1 cellular context compared by ENCODE assay signal in genomic region chr17:1716076-1716911, GRCh38.
TF ChIP-seq lines count a peak whose summit lies in the region.

No MANE protein-coding gene starts in this region.

TF ChIP-seq in HepG2, 621 proteins besides CTCF, POLR2A, EP300 and RAD21 (continues in another document):
- TF ChIP-seq MED13 (CRISPR knock-in tag; IDR thresholded peaks at IDR 0.05) (peak; percentile 71; the same call in 1 of the 2 replicates), ZNF138 (CRISPR knock-in tag; IDR thresholded peaks at IDR 0.05; ENCODE audit: low read depth) (0 out of 2 replicates have a peak, but pooled peaks have one; percentile 30), ARNT (IDR thresholded peaks at IDR 0.05) (no peak), ZFP36L2 (CRISPR knock-in tag; IDR thresholded peaks at IDR 0.05) (no peak), ZNF580 (CRISPR knock-in tag; IDR thresholded peaks at IDR 0.05; ENCODE audit: borderline replicate concordance, low read depth) (peak; percentile 71; the same call in 1 of the 2 replicates), ZNF160 (CRISPR knock-in tag; IDR thresholded peaks at IDR 0.05) (no peak), REST (IDR thresholded peaks at IDR 0.05; ENCODE audit: borderline replicate concordance in 1 of 2, low read depth in 1 of 2, low read length in 2 of 2) (peak in 1 of 2 experiments; percentile 33; a peak in 1 of 4 replicates), SALL1 (CRISPR knock-in tag; IDR thresholded peaks at IDR 0.05) (peak; percentile 68), RFX5 (IDR thresholded peaks at IDR 0.05; ENCODE audit: low read depth, low read length) (peak; percentile 63; the same call in 1 of the 2 replicates), HMG20B (CRISPR knock-in tag; conservative IDR thresholded peaks at IDR 0.05) (0 out of 2 replicates have a peak, but pooled peaks have one; percentile 21), HOXA5 (CRISPR knock-in tag; IDR thresholded peaks at IDR 0.05) (peak; percentile 22; the same call in 1 of the 2 replicates), ZNF547 (CRISPR knock-in tag; IDR thresholded peaks at IDR 0.05) (no peak), ZBTB38 (CRISPR knock-in tag; IDR thresholded peaks at IDR 0.05) (no peak), ZNF468 (CRISPR knock-in tag; IDR thresholded peaks at IDR 0.05) (no peak), U2AF2 (IDR thresholded peaks at IDR 0.05; ENCODE audit: low read depth, low read length) (no peak), IRF2 (CRISPR knock-in tag; IDR thresholded peaks at IDR 0.05) (peak; percentile 71; the same call in 1 of the 2 replicates), ZNF207 (IDR thresholded peaks at IDR 0.05; ENCODE audit: borderline replicate concordance) (no peak), SMAD3 (CRISPR knock-in tag; IDR thresholded peaks at IDR 0.05) (0 out of 2 replicates have a peak, but pooled peaks have one; percentile 33), GATAD1 (CRISPR knock-in tag; IDR thresholded peaks at IDR 0.05) (peak; percentile 82), MAFG (CRISPR knock-in tag; IDR thresholded peaks at IDR 0.05) (peak; percentile 92), ASH2L (IDR thresholded peaks at IDR 0.05; ENCODE audit: insufficient read length, low read depth, low read length) (peak; percentile 29), FOXC1 (CRISPR knock-in tag; IDR thresholded peaks at IDR 0.05; ENCODE audit: borderline replicate concordance) (peak; percentile 68; the same call in 1 of the 2 replicates), ZBTB7A (CRISPR knock-in tag; IDR thresholded peaks at IDR 0.05) (0 out of 2 replicates have a peak, but pooled peaks have one; percentile 29), KAT8 (CRISPR knock-in tag; IDR thresholded peaks at IDR 0.05) (peak; percentile 50), ZNF672 (CRISPR knock-in tag; IDR thresholded peaks at IDR 0.05) (no peak), ZNF546 (CRISPR knock-in tag; conservative IDR thresholded peaks at IDR 0.05) (no peak), CREB1 (IDR thresholded peaks at IDR 0.05) (peak; percentile 96), CREB1 (CRISPR knock-in tag; IDR thresholded peaks at IDR 0.05) (peak; percentile 96), MXI1 (IDR thresholded peaks at IDR 0.05; ENCODE audit: borderline replicate concordance, low read depth, low read length) (peak; percentile 73; the same call in 2 of the 3 replicates), BHLHE40 (IDR thresholded peaks at IDR 0.05; ENCODE audit: low read length) (peak; percentile 34; the same call in 1 of the 2 replicates), SMAD1 (CRISPR knock-in tag; IDR thresholded peaks at IDR 0.05; ENCODE audit: borderline replicate concordance, low read depth) (no peak; the same call in 1 of the 2 replicates), EED (CRISPR knock-in tag; IDR thresholded peaks at IDR 0.05) (no peak), ZNF333 (CRISPR knock-in tag; IDR thresholded peaks at IDR 0.05; ENCODE audit: borderline replicate concordance) (no peak), AGO2 (optimal IDR thresholded peaks at IDR 0.05; ENCODE audit: low read depth, low read length) (peak; percentile 83), ZNF350 (CRISPR knock-in tag; IDR thresholded peaks at IDR 0.05; ENCODE audit: borderline replicate concordance, low read depth) (no peak)
- TF ChIP-seq, protein P1, sequence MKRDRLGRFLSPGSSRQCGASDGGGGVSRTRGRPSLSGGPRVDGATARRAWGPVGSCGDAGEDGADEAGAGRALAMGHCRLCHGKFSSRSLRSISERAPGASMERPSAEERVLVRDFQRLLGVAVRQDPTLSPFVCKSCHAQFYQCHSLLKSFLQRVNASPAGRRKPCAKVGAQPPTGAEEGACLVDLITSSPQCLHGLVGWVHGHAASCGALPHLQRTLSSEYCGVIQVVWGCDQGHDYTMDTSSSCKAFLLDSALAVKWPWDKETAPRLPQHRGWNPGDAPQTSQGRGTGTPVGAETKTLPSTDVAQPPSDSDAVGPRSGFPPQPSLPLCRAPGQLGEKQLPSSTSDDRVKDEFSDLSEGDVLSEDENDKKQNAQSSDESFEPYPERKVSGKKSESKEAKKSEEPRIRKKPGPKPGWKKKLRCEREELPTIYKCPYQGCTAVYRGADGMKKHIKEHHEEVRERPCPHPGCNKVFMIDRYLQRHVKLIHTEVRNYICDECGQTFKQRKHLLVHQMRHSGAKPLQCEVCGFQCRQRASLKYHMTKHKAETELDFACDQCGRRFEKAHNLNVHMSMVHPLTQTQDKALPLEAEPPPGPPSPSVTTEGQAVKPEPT (CRISPR knock-in tag; IDR thresholded peaks at IDR 0.05; ENCODE audit: low read depth) = no peak
- TF ChIP-seq, protein P2, sequence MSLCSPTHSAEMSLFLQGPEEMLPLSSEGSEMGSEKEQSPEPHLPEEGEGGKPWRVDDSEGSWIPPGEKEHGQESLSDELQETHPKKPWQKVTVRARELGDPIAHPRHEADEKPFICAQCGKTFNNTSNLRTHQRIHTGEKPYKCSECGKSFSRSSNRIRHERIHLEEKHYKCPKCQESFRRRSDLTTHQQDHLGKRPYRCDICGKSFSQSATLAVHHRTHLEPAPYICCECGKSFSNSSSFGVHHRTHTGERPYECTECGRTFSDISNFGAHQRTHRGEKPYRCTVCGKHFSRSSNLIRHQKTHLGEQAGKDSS (CRISPR knock-in tag; IDR thresholded peaks at IDR 0.05; ENCODE audit: borderline replicate concordance, low read depth) = no peak
- TF ChIP-seq, protein P3, sequence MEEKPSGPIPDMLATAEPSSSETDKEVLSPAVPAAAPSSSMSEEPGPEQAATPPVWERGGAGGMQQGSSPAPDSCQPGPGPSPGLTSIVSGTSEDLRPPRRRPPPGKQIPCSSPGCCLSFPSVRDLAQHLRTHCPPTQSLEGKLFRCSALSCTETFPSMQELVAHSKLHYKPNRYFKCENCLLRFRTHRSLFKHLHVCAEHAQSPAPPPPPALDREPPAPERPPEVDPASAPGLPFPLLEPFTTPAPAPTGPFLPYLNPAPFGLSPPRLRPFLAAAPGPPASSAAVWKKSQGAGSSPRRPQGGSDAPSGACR (CRISPR knock-in tag; IDR thresholded peaks at IDR 0.05) = 0 out of 2 replicates have a peak, but pooled peaks have one; percentile 36
- TF ChIP-seq, protein P4, sequence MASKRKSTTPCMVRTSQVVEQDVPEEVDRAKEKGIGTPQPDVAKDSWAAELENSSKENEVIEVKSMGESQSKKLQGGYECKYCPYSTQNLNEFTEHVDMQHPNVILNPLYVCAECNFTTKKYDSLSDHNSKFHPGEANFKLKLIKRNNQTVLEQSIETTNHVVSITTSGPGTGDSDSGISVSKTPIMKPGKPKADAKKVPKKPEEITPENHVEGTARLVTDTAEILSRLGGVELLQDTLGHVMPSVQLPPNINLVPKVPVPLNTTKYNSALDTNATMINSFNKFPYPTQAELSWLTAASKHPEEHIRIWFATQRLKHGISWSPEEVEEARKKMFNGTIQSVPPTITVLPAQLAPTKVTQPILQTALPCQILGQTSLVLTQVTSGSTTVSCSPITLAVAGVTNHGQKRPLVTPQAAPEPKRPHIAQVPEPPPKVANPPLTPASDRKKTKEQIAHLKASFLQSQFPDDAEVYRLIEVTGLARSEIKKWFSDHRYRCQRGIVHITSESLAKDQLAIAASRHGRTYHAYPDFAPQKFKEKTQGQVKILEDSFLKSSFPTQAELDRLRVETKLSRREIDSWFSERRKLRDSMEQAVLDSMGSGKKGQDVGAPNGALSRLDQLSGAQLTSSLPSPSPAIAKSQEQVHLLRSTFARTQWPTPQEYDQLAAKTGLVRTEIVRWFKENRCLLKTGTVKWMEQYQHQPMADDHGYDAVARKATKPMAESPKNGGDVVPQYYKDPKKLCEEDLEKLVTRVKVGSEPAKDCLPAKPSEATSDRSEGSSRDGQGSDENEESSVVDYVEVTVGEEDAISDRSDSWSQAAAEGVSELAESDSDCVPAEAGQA (IDR thresholded peaks at IDR 0.05; ENCODE audit: low read depth) = peak; percentile 90
- TF ChIP-seq, protein P4 (CRISPR knock-in tag; IDR thresholded peaks at IDR 0.05; ENCODE audit: borderline replicate concordance) = no peak
- TF ChIP-seq, protein P5, sequence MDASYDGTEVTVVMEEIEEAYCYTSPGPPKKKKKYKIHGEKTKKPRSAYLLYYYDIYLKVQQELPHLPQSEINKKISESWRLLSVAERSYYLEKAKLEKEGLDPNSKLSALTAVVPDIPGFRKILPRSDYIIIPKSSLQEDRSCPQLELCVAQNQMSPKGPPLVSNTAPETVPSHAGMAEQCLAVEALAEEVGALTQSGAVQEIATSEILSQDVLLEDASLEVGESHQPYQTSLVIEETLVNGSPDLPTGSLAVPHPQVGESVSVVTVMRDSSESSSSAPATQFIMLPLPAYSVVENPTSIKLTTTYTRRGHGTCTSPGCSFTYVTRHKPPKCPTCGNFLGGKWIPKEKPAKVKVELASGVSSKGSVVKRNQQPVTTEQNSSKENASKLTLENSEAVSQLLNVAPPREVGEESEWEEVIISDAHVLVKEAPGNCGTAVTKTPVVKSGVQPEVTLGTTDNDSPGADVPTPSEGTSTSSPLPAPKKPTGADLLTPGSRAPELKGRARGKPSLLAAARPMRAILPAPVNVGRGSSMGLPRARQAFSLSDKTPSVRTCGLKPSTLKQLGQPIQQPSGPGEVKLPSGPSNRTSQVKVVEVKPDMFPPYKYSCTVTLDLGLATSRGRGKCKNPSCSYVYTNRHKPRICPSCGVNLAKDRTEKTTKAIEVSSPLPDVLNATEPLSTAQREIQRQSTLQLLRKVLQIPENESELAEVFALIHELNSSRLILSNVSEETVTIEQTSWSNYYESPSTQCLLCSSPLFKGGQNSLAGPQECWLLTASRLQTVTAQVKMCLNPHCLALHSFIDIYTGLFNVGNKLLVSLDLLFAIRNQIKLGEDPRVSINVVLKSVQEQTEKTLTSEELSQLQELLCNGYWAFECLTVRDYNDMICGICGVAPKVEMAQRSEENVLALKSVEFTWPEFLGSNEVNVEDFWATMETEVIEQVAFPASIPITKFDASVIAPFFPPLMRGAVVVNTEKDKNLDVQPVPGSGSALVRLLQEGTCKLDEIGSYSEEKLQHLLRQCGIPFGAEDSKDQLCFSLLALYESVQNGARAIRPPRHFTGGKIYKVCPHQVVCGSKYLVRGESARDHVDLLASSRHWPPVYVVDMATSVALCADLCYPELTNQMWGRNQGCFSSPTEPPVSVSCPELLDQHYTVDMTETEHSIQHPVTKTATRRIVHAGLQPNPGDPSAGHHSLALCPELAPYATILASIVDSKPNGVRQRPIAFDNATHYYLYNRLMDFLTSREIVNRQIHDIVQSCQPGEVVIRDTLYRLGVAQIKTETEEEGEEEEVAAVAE (CRISPR knock-in tag; IDR thresholded peaks at IDR 0.05; ENCODE audit: borderline replicate concordance) = no peak; the same call in 1 of the 2 replicates
- TF ChIP-seq, protein P6, sequence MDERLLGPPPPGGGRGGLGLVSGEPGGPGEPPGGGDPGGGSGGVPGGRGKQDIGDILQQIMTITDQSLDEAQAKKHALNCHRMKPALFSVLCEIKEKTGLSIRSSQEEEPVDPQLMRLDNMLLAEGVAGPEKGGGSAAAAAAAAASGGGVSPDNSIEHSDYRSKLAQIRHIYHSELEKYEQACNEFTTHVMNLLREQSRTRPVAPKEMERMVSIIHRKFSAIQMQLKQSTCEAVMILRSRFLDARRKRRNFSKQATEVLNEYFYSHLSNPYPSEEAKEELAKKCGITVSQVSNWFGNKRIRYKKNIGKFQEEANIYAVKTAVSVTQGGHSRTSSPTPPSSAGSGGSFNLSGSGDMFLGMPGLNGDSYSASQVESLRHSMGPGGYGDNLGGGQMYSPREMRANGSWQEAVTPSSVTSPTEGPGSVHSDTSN (CRISPR knock-in tag; IDR thresholded peaks at IDR 0.05) = peak; percentile 92
- TF ChIP-seq, protein P7, sequence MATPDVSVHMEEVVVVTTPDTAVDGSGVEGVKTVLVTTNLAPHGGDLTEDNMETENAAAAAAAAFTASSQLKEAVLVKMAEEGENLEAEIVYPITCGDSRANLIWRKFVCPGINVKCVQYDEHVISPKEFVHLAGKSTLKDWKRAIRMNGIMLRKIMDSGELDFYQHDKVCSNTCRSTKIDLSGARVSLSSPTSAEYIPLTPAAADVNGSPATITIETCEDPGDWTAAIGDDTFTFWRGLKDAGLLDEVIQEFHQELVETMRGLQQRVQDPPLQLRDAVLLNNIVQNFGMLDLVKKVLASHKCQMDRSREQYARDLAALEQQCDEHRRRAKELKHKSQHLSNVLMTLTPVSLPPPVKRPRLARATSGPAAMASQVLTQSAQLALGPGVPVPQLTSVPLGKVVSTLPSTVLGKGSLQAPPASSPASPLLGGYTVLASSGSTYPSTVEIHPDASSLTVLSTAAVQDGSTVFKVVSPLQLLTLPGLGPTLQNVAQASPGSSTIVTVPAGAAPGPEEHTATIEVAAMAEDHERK (CRISPR knock-in tag; IDR thresholded peaks at IDR 0.05; ENCODE audit: low read depth) = peak; percentile 93
